ENCODE assay signal across 9 cellular contexts in genomic region chrX:10157545-10157944, GRCh38. TPM values are rescaled to one million over a fixed set of nuclear protein-coding genes. Genes with fewer than 3 reads are reported as not detected.
DNase-seq lines count a peak whose midpoint lies in the region; ATAC-seq, FAIRE-seq and TF ChIP-seq lines count a peak whose summit lies in the region.
"Had no signal": no experiment of that assay in that cellular context is flagged by ENCODE, and none has a peak within 500 bp of the region (broad histone marks: within the 10 kb centered on the region; RNA-seq: fewer than 3 reads in every experiment).

No MANE protein-coding gene starts in this region.

- H3K27me3 Mint-ChIP-seq in MCF 10A (ENCODE audit: insufficient read depth, unreplicated experiment) (peaks cover 16% of the 10 kb centered on the region), T-helper 17 cell (peaks cover 43% of the 10 kb centered on the region)

- no TSS peak for BruUV-seq in MCF 10A (replicated peaks; lab: Mats Ljungman, UMichigan)

- no peak for FAIRE-seq in keratinocyte (lab: Jason Lieb, UNC)

- no peaks in the 10 kb centered on the region for H3K27me3 ChIP-seq in Karpas-422 (ENCODE audit: low read length)
- peaks cover 12% of the 10 kb centered on the region for H3K27me3 ChIP-seq in keratinocyte (ENCODE audit: control insufficient read depth, extremely low read depth, insufficient read depth, low read length)
- peaks cover 7% of the 10 kb centered on the region for H3K27me3 ChIP-seq in suprapubic skin

- H3K9me3 Mint-ChIP-seq in MCF 10A (ENCODE audit: unreplicated experiment), result no peaks in the 10 kb centered on the region

- intact Hi-C loops in MCF 10A (cut with micrococcal nuclease), result no loop called here

- H3K27ac ChIP-seq in Karpas-422 (ENCODE audit: low read length), result peak overlapping the region; percentile 94
- H3K27ac ChIP-seq in keratinocyte (ENCODE audit: control insufficient read depth, insufficient read depth, low read length), result no peak overlapping the region
- no peak overlapping the region for H3K27ac ChIP-seq in suprapubic skin

- H3K4me1 ChIP-seq in Karpas-422 (ENCODE audit: low read length) (peaks cover 49% of the 10 kb centered on the region), keratinocyte (ENCODE audit: control insufficient read depth, extremely low read depth, insufficient read depth, low read length) (peaks cover 7% of the 10 kb centered on the region), suprapubic skin (peaks cover 12% of the 10 kb centered on the region)

- TF ChIP-seq CTCF in MCF 10A (IDR thresholded peaks at IDR 0.05; ENCODE audit: unreplicated experiment), result no peak
- no peak for TF ChIP-seq CTCF in keratinocyte (optimal IDR thresholded peaks at IDR 0.05 in 1 of 3, IDR thresholded peaks at IDR 0.05 in 1 of 3, conservative IDR thresholded peaks at IDR 0.05 in 1 of 3; ENCODE audit: extremely low read depth in 1 of 3, insufficient read depth in 2 of 3, low read length in 3 of 3)
- TF ChIP-seq CTCF in suprapubic skin (IDR thresholded peaks at IDR 0.05), result no peak

- no peaks in the 10 kb centered on the region for H3K9me3 ChIP-seq in Karpas-422 (ENCODE audit: low read length)
- no peaks in the 10 kb centered on the region for H3K9me3 ChIP-seq in keratinocyte (ENCODE audit: control insufficient read depth, low read depth, low read length)
- no peaks in the 10 kb centered on the region for H3K9me3 ChIP-seq in suprapubic skin
- H3K9me3 ChIP-seq in T-helper 17 cell (ENCODE audit: control insufficient read depth, low read length, poor library complexity, severe bottlenecking), result no peaks in the 10 kb centered on the region

- no peak for DNase-seq in Karpas-422
- DNase-seq in MCF 10A (ENCODE audit: unreplicated experiment), result no peak
- no peak for DNase-seq in keratinocyte (ENCODE audit: low read depth, low spot score)
- no peak for DNase-seq in suprapubic skin (ENCODE audit: low spot score in 2 of 2)
- no peak for DNase-seq in T-helper 17 cell
- DNase-seq: activated gamma-delta T cell; stimulated activated naive CD4-positive, alpha-beta T cell had no signal

- no peaks in the 10 kb centered on the region for H3K9me2 ChIP-seq in Karpas-422 (replicated peaks; ENCODE audit: insufficient read depth, low read length)

- CTCF ChIA-PET in MCF 10A (lab: Yijun Ruan, JAX), result interaction anchor here (1.5 kb wide), 1 partner anchor 37 kb away, joined by 5 read pairs; no protein-coding TSS in a partner anchor

- H3K4me1 Mint-ChIP-seq in MCF 10A (ENCODE audit: insufficient read depth, unreplicated experiment) (peaks cover 7% of the 10 kb centered on the region), T-helper 17 cell (no peaks in the 10 kb centered on the region)

- H4K20me1 ChIP-seq in Karpas-422 (ENCODE audit: insufficient read depth, low read depth, low read length) (no peaks in the 10 kb centered on the region), keratinocyte (ENCODE audit: control insufficient read depth, extremely low read depth, insufficient read depth, low read length) (no peaks in the 10 kb centered on the region)

- H3K79me2 ChIP-seq in Karpas-422 (ENCODE audit: low read length), result no peaks in the 10 kb centered on the region
- H3K79me2 ChIP-seq in keratinocyte (ENCODE audit: control insufficient read depth, insufficient read depth, low read length), result no peaks in the 10 kb centered on the region

- peak overlapping the region; percentile 74 for H3K4me3 Mint-ChIP-seq in MCF 10A (ENCODE audit: unreplicated experiment)
- no peak overlapping the region for H3K4me3 Mint-ChIP-seq in T-helper 17 cell

- WGBS in suprapubic skin, result 44% methylated on average over 3 of the region's 3 CpGs

- no peaks in the 10 kb centered on the region for H3K9me1 ChIP-seq in keratinocyte (ENCODE audit: control insufficient read depth, extremely low read depth, insufficient read depth, low read length)

- H3K9ac ChIP-seq in Karpas-422 (ENCODE audit: low read length), result peak overlapping the region; percentile 70
- H3K9ac ChIP-seq in keratinocyte (ENCODE audit: control insufficient read depth, extremely low read depth, insufficient read depth, low read length), result no peak overlapping the region

- no peaks in the 10 kb centered on the region for H3K36me3 ChIP-seq in Karpas-422 (ENCODE audit: insufficient read depth, low read length)
- H3K36me3 ChIP-seq in keratinocyte (ENCODE audit: control insufficient read depth in 2 of 2, extremely low read depth in 1 of 2, insufficient read depth in 2 of 2, low read length in 2 of 2), result no peaks in the 10 kb centered on the region
- H3K36me3 ChIP-seq in suprapubic skin, result no peaks in the 10 kb centered on the region

- H2AFZ ChIP-seq in Karpas-422 (ENCODE audit: low read length), result no peak overlapping the region
- H2AFZ ChIP-seq in keratinocyte (ENCODE audit: control insufficient read depth, low read length), result no peak overlapping the region

- H3K27ac Mint-ChIP-seq in MCF 10A (ENCODE audit: low read depth, unreplicated experiment) (peak overlapping the region; percentile 65), T-helper 17 cell (no peak overlapping the region)

- no peak for TF ChIP-seq POLR2A in suprapubic skin (IDR thresholded peaks at IDR 0.05)

- POLR2A ChIA-PET in MCF 10A (lab: Yijun Ruan, JAX), result interaction anchor here (1.4 to 1.9 kb wide), 4 partner anchors 13 to 459 kb away, joined by 3 to 12 read pairs (median 4); no protein-coding TSS in a partner anchor

- H3K4me3 ChIP-seq in Karpas-422 (ENCODE audit: low read length) (peak overlapping the region; percentile 55), keratinocyte (ENCODE audit: control insufficient read depth in 2 of 3, extremely low read depth in 1 of 3, insufficient read depth in 2 of 3, low read depth in 1 of 3, low read length in 3 of 3) (no peak overlapping the region), suprapubic skin (peak overlapping the region; percentile 38)

- TF ChIP-seq EP300 in suprapubic skin (IDR thresholded peaks at IDR 0.05), result no peak

- H3K4me2 ChIP-seq in Karpas-422 (ENCODE audit: low read depth, low read length, poor library complexity, severe bottlenecking), result peak overlapping the region; percentile 63
- peak overlapping the region; percentile 47 for H3K4me2 ChIP-seq in keratinocyte (ENCODE audit: control insufficient read depth, extremely low read depth, insufficient read depth, low read depth, low read length)

- H3K36me3 Mint-ChIP-seq in MCF 10A (ENCODE audit: insufficient read depth, unreplicated experiment), result no peaks in the 10 kb centered on the region
- H3K36me3 Mint-ChIP-seq in T-helper 17 cell (ENCODE audit: low read depth), result no peaks in the 10 kb centered on the region

- ATAC-seq in T-helper 17 cell (no peak), GM21360 (IDR thresholded peaks at IDR 0.05; ENCODE audit: unreplicated experiment) (no peak), HG02610 (IDR thresholded peaks at IDR 0.05; ENCODE audit: unreplicated experiment) (no peak)

- dilution Hi-C loops in keratinocyte (cut with MboI; ENCODE audit: extremely low pct_ligation_motif_present, low sequenced_read_pairs), result no loop called here

RNA-seq across cellular contexts. Expression of gene CLCN4, which starts 0.8 kb away (rescaled TPM):
- total RNA-seq in Karpas-422 (2014; rRNA removed; shearing (Covaris generic); ENCODE audit: low replicate concordance), result 4.3 and 6.3 TPM in 2 replicates
- total RNA-seq in MCF 10A (2022), result 7.3 and 9.3 TPM in 2 replicates
- 0.24 to 0.64 TPM (median 0.31 TPM) in 3 replicates for polyA plus RNA-seq in keratinocyte
- polyA plus RNA-seq in keratinocyte (2011; ENCODE audit: low read depth), result not detected
- polyA plus RNA-seq in keratinocyte (2011; cell fraction: cytosol; rRNA removed), result 0.05 and 0.06 TPM in 2 replicates
- polyA plus RNA-seq in keratinocyte (2011; cell fraction: nucleus; rRNA removed), result 0.08 and 0.39 TPM in 2 replicates
- 0.08 TPM in 2 replicates for polyA plus RNA-seq in keratinocyte (2012; ENCODE audit: low replicate concordance)
- 0.69 to 1.4 TPM (median 0.80 TPM) in 3 replicates for polyA minus RNA-seq in keratinocyte
- polyA minus RNA-seq in keratinocyte (2011; cell fraction: cytosol; rRNA and poly(A)+ RNA removed), result not detected
- 0.39 and 0.63 TPM in 2 replicates for polyA minus RNA-seq in keratinocyte (2011; cell fraction: nucleus; rRNA and poly(A)+ RNA removed)
- total RNA-seq in suprapubic skin, result 1 to 10 TPM in 3 of 4 donors, under 1 TPM in 1; 0.48 to 3.1 (median 2.5) TPM
- total RNA-seq in T-helper 17 cell, result 1 to 10 TPM in 1 of 2 donors, under 1 TPM in 1; 0.37 to 3.3 TPM

Comparison
In these comparisons a context has a peak if more than half of its experiments do, and no peak if none do; other contexts are left out.
1. H3K4me3 ChIP-seq: peak in Karpas-422 (single experiment) and suprapubic skin (single experiment); none in keratinocyte (0 of 3).